ENCODE assay signal across 8 cellular contexts in the genomic region with DNA sequence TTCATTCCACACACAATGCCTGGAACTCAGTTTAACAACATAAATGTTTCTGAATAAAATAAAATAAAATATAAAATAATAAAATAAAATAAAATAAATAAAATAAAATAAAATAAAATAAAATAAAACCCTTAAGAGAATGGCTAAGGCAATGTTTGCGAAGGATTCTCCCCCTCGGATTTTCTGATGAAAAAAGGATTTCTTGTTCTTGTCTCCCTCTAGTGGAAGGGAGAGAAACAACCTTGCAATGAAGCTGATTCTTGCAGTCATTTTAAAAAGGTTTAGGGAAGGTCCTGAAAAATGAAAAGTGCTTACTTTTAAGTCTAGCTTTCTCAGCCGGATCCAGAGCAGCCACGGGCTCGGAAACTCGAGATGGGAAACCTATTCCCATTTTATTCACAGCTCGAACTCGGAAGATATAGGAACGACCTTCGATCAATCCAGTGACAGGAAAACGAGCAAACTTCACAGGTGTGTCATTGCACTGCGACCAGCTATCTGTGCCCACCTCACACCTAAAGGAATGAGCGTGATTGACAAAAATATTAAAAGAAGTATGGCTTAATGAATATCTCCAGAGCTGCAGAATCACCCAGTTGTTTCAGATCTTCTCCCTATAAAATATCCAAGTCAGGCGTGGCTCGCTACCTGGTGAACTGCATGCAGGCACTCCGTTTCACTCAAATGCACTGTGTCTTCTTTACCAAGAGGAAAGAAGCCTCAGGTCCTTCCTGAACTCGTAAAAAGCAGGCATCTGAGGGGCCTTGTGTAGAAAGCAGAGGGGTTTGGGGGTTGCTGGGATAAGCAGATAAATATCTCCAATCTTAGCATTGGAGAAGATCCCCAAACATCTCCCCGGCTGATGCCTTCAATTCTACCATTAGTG.
DNase-seq lines count a peak whose midpoint lies in the region; ATAC-seq and TF ChIP-seq lines count a peak whose summit lies in the region.

No MANE protein-coding gene starts in this region.

- in situ Hi-C loops in GM13976 (cut with MboI; ENCODE audit: low sequenced_read_pairs, unreplicated experiment), result no loop called here

- H4K8ac ChIP-seq in mesendoderm (ENCODE audit: low read depth, low read length), result no peak overlapping the region

- H2BK15ac ChIP-seq in mesendoderm (replicated peaks; ENCODE audit: low read depth), result no peak overlapping the region

- H3K36me3 ChIP-seq in mesendoderm (ENCODE audit: control insufficient read depth, insufficient read depth, low read length), result no peaks in the 10 kb centered on the region

- H3K27me3 Mint-ChIP-seq in chondrocyte (ENCODE audit: low read depth), result no peaks in the 10 kb centered on the region

- H3K4me3 Mint-ChIP-seq in chondrocyte (ENCODE audit: unreplicated experiment), result no peak overlapping the region

- no peak overlapping the region for H3K4me3 ChIP-seq in AG09309 (ENCODE audit: control insufficient read depth, low read depth, low read length)
- no peak overlapping the region for H3K4me3 ChIP-seq in mesendoderm (ENCODE audit: low read length)

- H3K79me2 ChIP-seq in mesendoderm (ENCODE audit: control insufficient read depth, insufficient read depth, low read length), result no peaks in the 10 kb centered on the region

- H3K79me1 ChIP-seq in mesendoderm (ENCODE audit: low read length), result no peaks in the 10 kb centered on the region

- no peak overlapping the region for H3K18ac ChIP-seq in mesendoderm (ENCODE audit: low read length)

- H3K9me3 Mint-ChIP-seq in chondrocyte (ENCODE audit: low read depth), result no peaks in the 10 kb centered on the region

- H3K27ac Mint-ChIP-seq in chondrocyte (ENCODE audit: unreplicated experiment), result no peak overlapping the region

- H3K23ac ChIP-seq in mesendoderm (ENCODE audit: low read length), result no peak overlapping the region

- H3K36me3 Mint-ChIP-seq in chondrocyte (ENCODE audit: low read depth), result no peaks in the 10 kb centered on the region

- TF ChIP-seq CTCF in AG09309 (IDR thresholded peaks at IDR 0.05; ENCODE audit: control insufficient read depth, insufficient read depth, low read depth, low read length, missing control alignments), result peak; percentile 69
- peak; percentile 71 for TF ChIP-seq CTCF in GM13976 (IDR thresholded peaks at IDR 0.05; ENCODE audit: borderline replicate concordance, control extremely low read depth, extremely low read depth, insufficient read depth, missing control alignments)
- peak; percentile 94 for TF ChIP-seq CTCF in chondrocyte (IDR thresholded peaks at IDR 0.05)

- intact Hi-C loops in posterior cingulate gyrus (cut with DNase I), result loop anchor here (2.0 to 5.0 kb wide), 2 partner anchors 96 to 219 kb away; partner anchors contain the start of gene MYL12A

- WGBS in mesendoderm (ENCODE audit: extremely low coverage, insufficient coverage, low lambda C conversion rate), result no CpG with 5 or more reads among the region's 18 CpGs

- H3K4me2 ChIP-seq in mesendoderm (ENCODE audit: low read length), result no peak overlapping the region

- H2AK5ac ChIP-seq in mesendoderm (ENCODE audit: low read length), result no peak overlapping the region

- no peak overlapping the region for H2BK120ac ChIP-seq in mesendoderm (ENCODE audit: low read depth, low read length)

- H3K4ac ChIP-seq in mesendoderm (ENCODE audit: low read depth, low read length), result no peak overlapping the region

- H4K5ac ChIP-seq in mesendoderm (ENCODE audit: low read length), result no peak overlapping the region

- H3K27me3 ChIP-seq in mesendoderm (ENCODE audit: insufficient read depth, low read length, poor library complexity), result no peaks in the 10 kb centered on the region

- H3K56ac ChIP-seq in mesendoderm (ENCODE audit: low read length), result no peak overlapping the region

- H3K4me1 Mint-ChIP-seq in chondrocyte (ENCODE audit: low read depth), result peaks cover 35% of the 10 kb centered on the region

- no peak overlapping the region for H2BK5ac ChIP-seq in mesendoderm (ENCODE audit: low read length)

- no peak overlapping the region for H3K9ac ChIP-seq in mesendoderm (ENCODE audit: low read length)

- no peaks in the 10 kb centered on the region for H3K4me1 ChIP-seq in mesendoderm (ENCODE audit: control insufficient read depth, low read depth, low read length)

- DNase-seq in AG09309 (ENCODE audit: low read depth), result peak; percentile 1
- DNase-seq in GM13976 (ENCODE audit: low spot score), result peak; percentile 72
- peak; percentile 28 for DNase-seq in NCI-H2227 treated with DMSO at 0.1 percent for 48 hours (lab: John Stamatoyannopoulos, UW)
- DNase-seq in chondrocyte (ENCODE audit: low spot score), result no peak
- peak; percentile 47 for DNase-seq in mesendoderm
- DNase-seq in posterior cingulate gyrus, result no peak

- no peak for ATAC-seq in HG03108 (IDR thresholded peaks at IDR 0.05; ENCODE audit: unreplicated experiment)
- no peak for ATAC-seq in GM21723 (IDR thresholded peaks at IDR 0.05; ENCODE audit: unreplicated experiment)

- H3K27ac ChIP-seq in mesendoderm (ENCODE audit: low read depth, low read length), result no peak overlapping the region

Comparison
In these comparisons a context has a peak if more than half of its experiments do, and no peak if none do; other contexts are left out.
1. DNase-seq: peak in AG09309 (single experiment), GM13976 (single experiment), NCI-H2227 treated with DMSO at 0.1 percent for 48 hours (single experiment) and mesendoderm (single experiment); none in chondrocyte (single experiment) and posterior cingulate gyrus (0 of 10).
2. Peak in every context shown above with its lines, with median percentiles within 50 percentile points of each other: CTCF ChIP-seq.